Comparison of ENCODE assay signal across 8 cellular contexts in genomic region chr3:186362409-186362757, GRCh38. TPM values are rescaled to one million over a fixed set of nuclear protein-coding genes. Genes with fewer than 3 reads are reported as not detected.
DNase-seq lines count a peak whose midpoint lies in the region; ATAC-seq and TF ChIP-seq lines count a peak whose summit lies in the region.

No MANE protein-coding gene starts in this region.

- H3K27ac ChIP-seq in ascending aorta (peak overlapping the region; percentile 42 to 43), liver (ENCODE audit: low read depth in 1 of 2, low read length in 2 of 2) (no peak overlapping the region), thoracic aorta (peak overlapping the region; percentile 33 to 65)

- H3K36me3 ChIP-seq in ascending aorta (no peaks in the 10 kb centered on the region), liver (ENCODE audit: control insufficient read depth in 4 of 4, insufficient read depth in 3 of 4, low read depth in 1 of 4, low read length in 3 of 4) (no peaks in the 10 kb centered on the region), thoracic aorta (no peaks in the 10 kb centered on the region)

- intact Hi-C loops in ascending aorta (cut with DNase I): loop anchor here (2.0 to 10.0 kb wide), 5 partner anchors 44 to 172 kb away; no protein-coding TSS in a partner anchor

- H3K4me3 ChIP-seq in ascending aorta: peak overlapping the region; percentile 70 to 84
- H3K4me3 ChIP-seq in liver (ENCODE audit: low read depth in 1 of 3, low read length in 3 of 3): peak overlapping the region in 2 of 3 donors; percentile 27 to 53
- H3K4me3 ChIP-seq in thoracic aorta: peak overlapping the region; percentile 86

- TF ChIP-seq CTCF in ascending aorta (IDR thresholded peaks at IDR 0.05) (no peak), liver (IDR thresholded peaks at IDR 0.05; ENCODE audit: low read depth, low read length, missing input control) (no peak), thoracic aorta (IDR thresholded peaks at IDR 0.05) (no peak)

- H3K9me3 Mint-ChIP-seq in T-helper 2 cell treated with Interferon-gamma antibody and Interleukin-4, amounts not matched to agents 5 μg/mL and 100 μg/mL, for 36 hours: no peaks in the 10 kb centered on the region

- no peak for TF ChIP-seq RAD21 in liver (IDR thresholded peaks at IDR 0.05)

- 11% methylated on average over 12 of the region's 12 CpGs for WGBS in liver

- peaks cover 62% of the 10 kb centered on the region for H3K27me3 Mint-ChIP-seq in T-helper 2 cell treated with Interferon-gamma antibody and Interleukin-4, amounts not matched to agents 5 μg/mL and 100 μg/mL, for 36 hours (ENCODE audit: low read depth)

- peaks cover 0 to 23% of the 10 kb centered on the region in 2 donors for H3K4me1 ChIP-seq in ascending aorta
- peaks cover 0 to 9% (median 4%) of the 10 kb centered on the region in 4 donors for H3K4me1 ChIP-seq in liver (ENCODE audit: control insufficient read depth in 4 of 4, insufficient read depth in 4 of 4, low read length in 3 of 4)
- peaks cover 21 to 62% of the 10 kb centered on the region in 2 donors for H3K4me1 ChIP-seq in thoracic aorta (ENCODE audit: control insufficient read depth in 1 of 2, low read depth in 2 of 2)

- H3K4me1 Mint-ChIP-seq in T-helper 2 cell treated with Interferon-gamma antibody and Interleukin-4, amounts not matched to agents 5 μg/mL and 100 μg/mL, for 36 hours (ENCODE audit: low read depth): no peaks in the 10 kb centered on the region

- no peaks in the 10 kb centered on the region for H3K27me3 ChIP-seq in ascending aorta
- peaks cover 0 to 14% (median 0%) of the 10 kb centered on the region in 4 donors for H3K27me3 ChIP-seq in liver (ENCODE audit: control insufficient read depth in 4 of 4, insufficient read depth in 4 of 4, low read length in 3 of 4)
- no peaks in the 10 kb centered on the region for H3K27me3 ChIP-seq in thoracic aorta (replicated peaks; ENCODE audit: insufficient read depth)

- no peak overlapping the region for H3K9ac ChIP-seq in liver (ENCODE audit: low read depth in 1 of 2, low read length in 2 of 2)

- H3K4me3 Mint-ChIP-seq in T-helper 2 cell treated with Interferon-gamma antibody and Interleukin-4, amounts not matched to agents 5 μg/mL and 100 μg/mL, for 36 hours: peak overlapping the region; percentile 43

- H3K36me3 Mint-ChIP-seq in T-helper 2 cell treated with Interferon-gamma antibody and Interleukin-4, amounts not matched to agents 5 μg/mL and 100 μg/mL, for 36 hours (ENCODE audit: low read depth): no peaks in the 10 kb centered on the region

- no peak for DNase-seq in T-helper 2 cell treated with Interferon-gamma antibody and Interleukin-4, amounts not matched to agents 5 μg/mL and 100 μg/mL, for 36 hours (ENCODE audit: low spot score)
- no peak for DNase-seq in T-helper 2 cell
- DNase-seq in ascending aorta (ENCODE audit: low spot score in 2 of 2): no peak
- DNase-seq in thoracic aorta (ENCODE audit: low spot score): no peak
- no peak for DNase-seq in RKO (ENCODE audit: low spot score)

- no peak overlapping the region for H3K27ac Mint-ChIP-seq in T-helper 2 cell treated with Interferon-gamma antibody and Interleukin-4, amounts not matched to agents 5 μg/mL and 100 μg/mL, for 36 hours

- no peak for ATAC-seq in thoracic aorta (ENCODE audit: insufficient number of reproducible peaks, low FRiP score, low read depth)
- ATAC-seq in HG03571 (IDR thresholded peaks at IDR 0.05; ENCODE audit: unreplicated experiment): no peak
- ATAC-seq in GM18520 (IDR thresholded peaks at IDR 0.05; ENCODE audit: unreplicated experiment): no peak

- H3K9me3 ChIP-seq in ascending aorta (no peaks in the 10 kb centered on the region), liver (ENCODE audit: control insufficient read depth in 4 of 4, low read length in 3 of 4) (no peaks in the 10 kb centered on the region), thoracic aorta (no peaks in the 10 kb centered on the region)

TF ChIP-seq in liver, 16 proteins besides CTCF, POLR2A, EP300 and RAD21:
- TF ChIP-seq TAF1 (conservative IDR thresholded peaks at IDR 0.05) (no peak), MAX (IDR thresholded peaks at IDR 0.05) (no peak), GABPA (IDR thresholded peaks at IDR 0.05 in 1 of 2, conservative IDR thresholded peaks at IDR 0.05 in 1 of 2) (no peak), EGR1 (IDR thresholded peaks at IDR 0.05; ENCODE audit: low read depth in 2 of 2) (no peak), ZBTB33 (IDR thresholded peaks at IDR 0.05) (no peak), FOXA1 (IDR thresholded peaks at IDR 0.05) (no peak), ATF3 (IDR thresholded peaks at IDR 0.05) (no peak), YY1 (IDR thresholded peaks at IDR 0.05) (no peak), HNF4G (IDR thresholded peaks at IDR 0.05) (no peak), FOXA2 (IDR thresholded peaks at IDR 0.05) (no peak), REST (IDR thresholded peaks at IDR 0.05) (no peak), RXRA (IDR thresholded peaks at IDR 0.05) (no peak), SP1 (IDR thresholded peaks at IDR 0.05) (no peak), NR2F2 (IDR thresholded peaks at IDR 0.05) (no peak), HNF4A (conservative IDR thresholded peaks at IDR 0.05) (no peak), JUND (IDR thresholded peaks at IDR 0.05) (no peak)

RNA-seq across cellular contexts. Expression of gene DGKG, which starts 0.3 kb away (rescaled TPM):
- 11.1 TPM for total RNA-seq in ascending aorta
- total RNA-seq in liver: 1 to 10 TPM; 2.1 to 7.8 TPM
- 1 to 10 TPM in 1 of 2 donors, under 1 TPM in 1; 0.84 to 1.2 TPM for polyA plus RNA-seq in liver
- 10 to 100 TPM; 12.5 to 16.7 TPM for total RNA-seq in thoracic aorta

Comparison
In these comparisons a context has a peak if more than half of its experiments do, and no peak if none do; other contexts are left out.
1. H3K27ac ChIP-seq: peak in ascending aorta (2 of 2) and thoracic aorta (2 of 2); none in liver (0 of 2).
2. Peak in every context shown above with its lines, with median percentiles within 50 percentile points of each other: H3K4me3 ChIP-seq.